34 cellular contexts compared by ENCODE assay signal in genomic region chr1:119790481-119791198, GRCh38. TPM values are rescaled to one million over a fixed set of nuclear protein-coding genes. Genes with fewer than 3 reads are reported as not detected.
DNase-seq lines count a peak whose midpoint lies in the region; ATAC-seq lines count a peak whose summit lies in the region.
"Had no signal": no experiment of that assay in that cellular context is flagged by ENCODE, and none has a peak within 500 bp of the region (broad histone marks: within the 10 kb centered on the region; RNA-seq: fewer than 3 reads in every experiment).

No MANE protein-coding gene starts in this region.

- ATAC-seq in left lobe of liver (peak; percentile 86), GM21825 (IDR thresholded peaks at IDR 0.05; ENCODE audit: unreplicated experiment) (no peak), HG02938 (IDR thresholded peaks at IDR 0.05; ENCODE audit: unreplicated experiment) (no peak)
- ATAC-seq in activated T-helper 17 cell treated with anti-CD3 and anti-CD28 coated beads, Interleukin-2, amount 50 U/mL, for 72 hours (replicated peaks), result no peak
- ATAC-seq: right cardiac atrium had no signal

- no peaks in the 10 kb centered on the region for H3K4me1 Mint-ChIP-seq in activated T-helper 17 cell treated with anti-CD3 and anti-CD28 coated beads, Interleukin-2, amount 50 U/mL, for 72 hours
- H3K4me1 Mint-ChIP-seq: CD8-positive, alpha-beta memory T cell had no signal

- no peak overlapping the region for H3K4me3 ChIP-seq in neuron (ENCODE audit: low read length)
- H3K4me3 ChIP-seq: coronary artery, lung, thyroid gland had no signal

- H2AFZ ChIP-seq in neuron (ENCODE audit: low read depth, low read length), result peak overlapping the region; percentile 45
- H2AFZ ChIP-seq: parathyroid adenoma had no signal

- peaks cover 3% of the 10 kb centered on the region for H3K27me3 ChIP-seq in neuron (ENCODE audit: insufficient read depth, low read length)
- H3K27me3 ChIP-seq: thyroid gland had no signal

- H3K27me3 Mint-ChIP-seq in activated T-helper 17 cell treated with anti-CD3 and anti-CD28 coated beads, Interleukin-2, amount 50 U/mL, for 72 hours, result peaks cover 22% of the 10 kb centered on the region

- H3K4me1 ChIP-seq in neuron (ENCODE audit: insufficient read depth, low read length), result peaks cover 6% of the 10 kb centered on the region

- H3K36me3 ChIP-seq in neuron (ENCODE audit: insufficient read depth, low read length), result no peaks in the 10 kb centered on the region
- H3K36me3 ChIP-seq: thyroid gland had no signal

- no peaks in the 10 kb centered on the region for H3K9me3 ChIP-seq in neuron (ENCODE audit: low read length)
- H3K9me3 ChIP-seq: thyroid gland had no signal

- no peaks in the 10 kb centered on the region for H3K36me3 Mint-ChIP-seq in activated T-helper 17 cell treated with anti-CD3 and anti-CD28 coated beads, Interleukin-2, amount 50 U/mL, for 72 hours (ENCODE audit: low read depth)

- no peaks in the 10 kb centered on the region for H3K9me3 Mint-ChIP-seq in activated T-helper 17 cell treated with anti-CD3 and anti-CD28 coated beads, Interleukin-2, amount 50 U/mL, for 72 hours
- H3K9me3 Mint-ChIP-seq: CD8-positive, alpha-beta memory T cell; stimulated activated naive CD8-positive, alpha-beta T cell treated with anti-CD3 and anti-CD28 coated beads, Interleukin-15, Interleukin-2, amounts not matched to agents 100 ng/mL and 50 ng/mL, for 24 hours had no signal

- H3K27ac Mint-ChIP-seq in activated T-helper 17 cell treated with anti-CD3 and anti-CD28 coated beads, Interleukin-2, amount 50 U/mL, for 72 hours, result no peak overlapping the region
- H3K27ac Mint-ChIP-seq: CD8-positive, alpha-beta memory T cell; stimulated activated naive CD8-positive, alpha-beta T cell treated with anti-CD3 and anti-CD28 coated beads, Interleukin-15, Interleukin-2, amounts not matched to agents 100 ng/mL and 50 ng/mL, for 24 hours had no signal

- no peak overlapping the region for H3K4me3 Mint-ChIP-seq in activated T-helper 17 cell treated with anti-CD3 and anti-CD28 coated beads, Interleukin-2, amount 50 U/mL, for 72 hours
- H3K4me3 Mint-ChIP-seq: CD8-positive, alpha-beta memory T cell; stimulated activated naive CD8-positive, alpha-beta T cell treated with anti-CD3 and anti-CD28 coated beads, Interleukin-15, Interleukin-2, amounts not matched to agents 100 ng/mL and 50 ng/mL, for 24 hours had no signal

- DNase-seq in NCI-H2227 (lab: John Stamatoyannopoulos, UW; ENCODE audit: unreplicated experiment) (peak; percentile 12), NCI-H2227 treated with DMSO at 0.1 percent for 48 hours (lab: John Stamatoyannopoulos, UW) (no peak), left lobe of liver (ENCODE audit: low spot score) (peak; percentile 83), KBM-7 (no peak)
- DNase-seq: activated CD4-positive, alpha-beta T cell treated with anti-CD3 and anti-CD28 coated beads for 4 hours; activated CD8-positive, alpha-beta memory T cell treated with anti-CD3 and anti-CD28 coated beads for 24 hours; activated naive CD4-positive, alpha-beta T cell treated with Interleukin-2 at 50 U/mL for 16 hours; activated T-cell treated with anti-CD3 and anti-CD28 coated beads, Interleukin-2, amount 50 U/mL, for 1 hour; AML-193; amniotic stem cell; CD8-positive, alpha-beta memory T cell; DMS79; GF-D8; H7; islet precursor cell; NCI-H1048; NCI-H187; NCI-H226; NCI-H82; right cardiac atrium; stimulated activated CD4-positive, alpha-beta T cell treated with anti-CD3 and anti-CD28 coated beads, Interleukin-4, amount 100 ng/mL, for 4 hours; thyroid gland had no signal

- in situ Hi-C loops in KBM-7 (cut with MboI; ENCODE audit: low pct_unique_long_range_greater_than_20kb, low sequenced_read_pairs), result no loop called here

RNA-seq across cellular contexts. Expression of gene REG4, which starts 20.6 kb away (rescaled TPM):
- not detected for total RNA-seq in left lobe of liver
- total RNA-seq in activated T-helper 17 cell treated with anti-CD3 and anti-CD28 coated beads, Interleukin-2, amount 50 U/mL, for 72 hours, result 1 to 10 TPM in 1 of 2 donors, not detected in 1; 1.4 TPM
- total RNA-seq: A172; glomerular endothelial cell; H7; LHCN-M2; lung; right cardiac atrium; T-helper 2 cell treated with Interferon-gamma antibody and Interleukin-4, amounts not matched to agents 100 ng/mL and 5 ng/mL, for 36 hours; thyroid gland had no signal

RNA-seq across cellular contexts. Expression of gene HMGCS2, which starts 21.9 kb away (rescaled TPM):
- 867 TPM for total RNA-seq in left lobe of liver
- not detected for total RNA-seq in activated T-helper 17 cell treated with anti-CD3 and anti-CD28 coated beads, Interleukin-2, amount 50 U/mL, for 72 hours
- total RNA-seq: A172; CD8-positive, alpha-beta memory T cell; glomerular endothelial cell; H7; LHCN-M2; T-helper 2 cell treated with Interferon-gamma antibody and Interleukin-4, amounts not matched to agents 100 ng/mL and 5 ng/mL, for 36 hours had no signal

Comparison
In these comparisons a context has a peak if more than half of its experiments do, and no peak if none do; other contexts are left out.
1. DNase-seq: peak in NCI-H2227 (single experiment) and left lobe of liver (single experiment); none in NCI-H2227 treated with DMSO at 0.1 percent for 48 hours (single experiment) and KBM-7 (single experiment).
2. RNA of gene HMGCS2, which starts 21.9 kb away (total RNA-seq): 867 TPM in left lobe of liver (single experiment); not detected in activated T-helper 17 cell treated with anti-CD3 and anti-CD28 coated beads, Interleukin-2, amount 50 U/mL, for 72 hours; every median in the first group is over 100 times any median in the second.